20 cellular contexts compared by ENCODE assay signal in genomic region chr2:2530334-2530733, GRCh38.
A peak's percentile ranks its signal among the peaks of the same experiment; 100 is the strongest.
DNase-seq lines count a peak whose midpoint lies in the region; ATAC-seq and TF ChIP-seq lines count a peak whose summit lies in the region.
"Had no signal": no experiment of that assay in that cellular context is flagged by ENCODE, and none has a peak within 500 bp of the region (broad histone marks: within the 10 kb centered on the region; RNA-seq: fewer than 3 reads in every experiment).

No MANE protein-coding gene starts in this region.

- TF ChIP-seq CTCF in LNCaP clone FGC (IDR thresholded peaks at IDR 0.05; ENCODE audit: control insufficient read depth, extremely low read depth, insufficient read depth), result 0 out of 2 replicates have a peak, but pooled peaks have one; percentile 5
- TF ChIP-seq CTCF in suprapubic skin (IDR thresholded peaks at IDR 0.05), result no peak

- H3K27ac ChIP-seq in suprapubic skin, result no peak overlapping the region
- H3K27ac ChIP-seq: SK-N-MC had no signal

- no peaks in the 10 kb centered on the region for H3K9me3 ChIP-seq in suprapubic skin

- no peaks in the 10 kb centered on the region for H3K4me1 ChIP-seq in suprapubic skin

- H3K27me3 ChIP-seq in suprapubic skin, result peaks cover 4% of the 10 kb centered on the region

- DNase-seq in NCI-H524 (lab: John Stamatoyannopoulos, UW) (peak; percentile 39 to 76), NCI-H524 treated with DMSO at 0.1 percent for 48 hours (lab: John Stamatoyannopoulos, UW) (no peak), LNCaP clone FGC (ENCODE audit: low read depth) (no peak), cerebellar cortex (ENCODE audit: low spot score) (peak; percentile 78), mesenteric fat pad (ENCODE audit: low spot score) (peak; percentile 41), NCI-H1092 treated with DMSO at 0.1 percent for 48 hours (lab: John Stamatoyannopoulos, UW) (no peak), suprapubic skin (ENCODE audit: low spot score in 2 of 2) (no peak)
- DNase-seq: 8988T; Calu3; CD4-positive, alpha-beta memory T cell; DMS79 treated with DMSO at 0.1 percent for 48 hours; GOT3; KBM-7; NCI-H1048; NCI-H1694; NCI-H2107; NCI-H2227 treated with DMSO at 0.1 percent for 48 hours; T-helper 1 cell had no signal

- TF ChIP-seq POLR2A in suprapubic skin (IDR thresholded peaks at IDR 0.05), result no peak

- TF ChIP-seq EP300 in suprapubic skin (IDR thresholded peaks at IDR 0.05), result no peak

- no peaks in the 10 kb centered on the region for H3K36me3 ChIP-seq in suprapubic skin

- 68% methylated on average over 7 of the region's 10 CpGs for WGBS in suprapubic skin

- H3K4me3 ChIP-seq in LNCaP clone FGC (ENCODE audit: low read depth, low read length) (no peak overlapping the region), suprapubic skin (no peak overlapping the region)
- H3K4me3 ChIP-seq: SK-N-MC had no signal

- ATAC-seq in GM21390 (IDR thresholded peaks at IDR 0.05; ENCODE audit: unreplicated experiment), result no peak

Comparison
In these comparisons a context has a peak if more than half of its experiments do, and no peak if none do; other contexts are left out.
1. DNase-seq: peak in NCI-H524 (2 of 2), cerebellar cortex (single experiment) and mesenteric fat pad (single experiment); none in NCI-H524 treated with DMSO at 0.1 percent for 48 hours (single experiment), LNCaP clone FGC (single experiment), NCI-H1092 treated with DMSO at 0.1 percent for 48 hours (single experiment) and suprapubic skin (0 of 2).